ENCODE assay signal across 24 cellular contexts in the genomic region with DNA sequence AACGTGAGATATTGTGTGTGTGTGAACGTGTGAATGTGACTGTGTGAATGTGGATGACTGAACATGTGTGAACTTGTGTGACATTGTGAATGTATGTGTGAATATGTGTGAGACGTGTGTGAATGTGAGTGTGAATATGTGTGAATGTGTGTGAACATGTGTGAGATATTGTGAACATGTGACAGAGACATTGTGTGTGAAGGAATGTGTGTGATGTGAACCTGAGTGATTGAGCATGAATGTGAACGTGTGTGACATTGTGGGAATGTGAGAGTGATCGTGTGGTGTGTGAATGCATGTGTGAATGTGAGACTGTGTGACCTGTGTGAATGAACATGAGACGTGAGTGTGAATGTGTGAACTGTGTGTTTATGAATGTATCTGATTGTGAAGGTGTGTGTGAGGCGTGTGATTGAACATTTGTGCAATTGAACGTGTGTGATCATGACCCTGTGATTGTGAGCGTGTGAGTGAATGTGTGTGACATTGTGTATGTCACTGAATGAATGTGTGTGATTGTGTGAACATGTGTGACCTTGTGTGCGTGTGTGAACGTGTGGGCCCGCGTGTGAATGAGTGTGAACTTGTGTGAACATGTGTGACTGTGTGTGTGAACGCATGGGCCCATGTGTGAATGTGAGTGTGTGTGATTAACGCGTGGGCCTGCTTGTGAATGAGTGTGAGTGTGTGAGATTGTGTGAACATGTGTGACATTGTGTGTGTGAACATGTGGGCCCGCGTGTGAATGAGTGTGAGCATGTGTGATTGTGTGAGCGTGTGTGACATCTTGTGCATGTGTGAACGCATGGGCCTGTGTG.
"Had no signal": no experiment of that assay in that cellular context is flagged by ENCODE, and none has a peak within 500 bp of the region (broad histone marks: within the 10 kb centered on the region; RNA-seq: fewer than 3 reads in every experiment).

No MANE protein-coding gene starts in this region.

- FAIRE-seq: endothelial cell of umbilical vein, pancreas had no signal

- DNase-seq: activated CD4-positive, alpha-beta memory T cell treated with anti-CD3 and anti-CD28 coated beads for 36 hours; activated CD4-positive, alpha-beta T cell treated with anti-CD3 and anti-CD28 coated beads for 4 hours; activated CD4-positive, CD25-positive, alpha-beta regulatory T cell; activated naive CD4-positive, alpha-beta T cell treated with anti-CD3 and anti-CD28 coated beads for 36 hours; activated T-cell treated with anti-CD3 and anti-CD28 coated beads, Interleukin-2, amount 50 U/mL, for 48 hours; amygdala; caudate nucleus; dermis blood vessel endothelial cell; effector memory CD4-positive, alpha-beta T cell; gastrocnemius medialis; hippocampal formation; left ventricle myocardium inferior; mammary epithelial cell; midbrain; natural killer cell; pancreas; psoas muscle; stimulated activated naive CD8-positive, alpha-beta T cell treated with anti-CD3 and anti-CD28 coated beads, Interleukin-15, amount 100 ng/mL, for 72 hours; T-helper 17 cell had no signal

- ATAC-seq: gastrocnemius medialis; pancreas; psoas muscle; stimulated activated naive CD8-positive, alpha-beta T cell treated with anti-CD3 and anti-CD28 coated beads, Interleukin-15, amount 100 ng/mL, for 72 hours had no signal

- H3K36me3 ChIP-seq: esophagus muscularis mucosa, gastrocnemius medialis, left ventricle myocardium inferior, pancreas, right atrium auricular region, tibial nerve, vagina had no signal

- H3K27ac ChIP-seq: esophagus muscularis mucosa, gastrocnemius medialis, left ventricle myocardium inferior, pancreas, psoas muscle, right atrium auricular region, tibial nerve had no signal

- H3K9me3 ChIP-seq: esophagus muscularis mucosa, gastrocnemius medialis, left ventricle myocardium inferior, pancreas, psoas muscle, right atrium auricular region, tibial nerve, vagina had no signal

- H3K4me3 ChIP-seq: esophagus muscularis mucosa, gastrocnemius medialis, left ventricle myocardium inferior, pancreas, psoas muscle, right atrium auricular region, tibial nerve, vagina had no signal

- H3K27me3 ChIP-seq: esophagus muscularis mucosa, gastrocnemius medialis, pancreas, right atrium auricular region, tibial nerve, vagina had no signal
